Comparison of ENCODE assay signal across 1 cellular context in the genomic region with DNA sequence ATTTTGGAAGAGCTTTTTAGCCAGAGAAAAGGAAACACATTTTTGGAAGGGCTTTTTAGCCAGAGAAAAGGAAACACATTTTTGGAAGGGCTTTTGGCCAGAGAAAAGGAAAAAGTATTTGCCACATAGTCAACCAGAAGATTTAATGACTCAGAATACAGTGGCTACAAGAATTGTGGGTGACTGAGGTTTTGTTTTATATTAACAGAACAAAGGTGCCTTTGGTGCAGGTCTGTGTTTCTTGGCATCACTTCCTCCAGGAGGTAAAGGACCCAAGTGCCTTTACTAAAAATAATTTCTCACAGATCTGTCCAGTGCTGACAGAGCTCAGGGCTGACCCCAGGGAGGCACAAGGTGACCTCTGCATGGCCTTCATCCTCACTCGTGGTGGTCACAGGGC.
TF ChIP-seq lines count a peak whose summit lies in the region.

No MANE protein-coding gene starts in this region.

TF ChIP-seq in HepG2, 621 proteins besides CTCF, POLR2A, EP300 and RAD21 (continued from another document):
- TF ChIP-seq MLLT10 (CRISPR knock-in tag; IDR thresholded peaks at IDR 0.05) = no peak
- TF ChIP-seq SMC3 (IDR thresholded peaks at IDR 0.05; ENCODE audit: low read length) = no peak
- TF ChIP-seq ZNF180 (CRISPR knock-in tag; IDR thresholded peaks at IDR 0.05; ENCODE audit: borderline replicate concordance, low read depth) = no peak
- TF ChIP-seq ZNF24 (IDR thresholded peaks at IDR 0.05) = no peak
- no peak for TF ChIP-seq DR1 (CRISPR knock-in tag; IDR thresholded peaks at IDR 0.05)
- no peak for TF ChIP-seq NFE2L2 (IDR thresholded peaks at IDR 0.05; ENCODE audit: low read length)
- no peak for TF ChIP-seq RBAK (CRISPR knock-in tag; IDR thresholded peaks at IDR 0.05)
- TF ChIP-seq ZNF737 (CRISPR knock-in tag; IDR thresholded peaks at IDR 0.05; ENCODE audit: borderline replicate concordance) = no peak
- no peak for TF ChIP-seq ZFAT (CRISPR knock-in tag; conservative IDR thresholded peaks at IDR 0.05)
